ENCODE assay signal across 8 cellular contexts in the genomic region with DNA sequence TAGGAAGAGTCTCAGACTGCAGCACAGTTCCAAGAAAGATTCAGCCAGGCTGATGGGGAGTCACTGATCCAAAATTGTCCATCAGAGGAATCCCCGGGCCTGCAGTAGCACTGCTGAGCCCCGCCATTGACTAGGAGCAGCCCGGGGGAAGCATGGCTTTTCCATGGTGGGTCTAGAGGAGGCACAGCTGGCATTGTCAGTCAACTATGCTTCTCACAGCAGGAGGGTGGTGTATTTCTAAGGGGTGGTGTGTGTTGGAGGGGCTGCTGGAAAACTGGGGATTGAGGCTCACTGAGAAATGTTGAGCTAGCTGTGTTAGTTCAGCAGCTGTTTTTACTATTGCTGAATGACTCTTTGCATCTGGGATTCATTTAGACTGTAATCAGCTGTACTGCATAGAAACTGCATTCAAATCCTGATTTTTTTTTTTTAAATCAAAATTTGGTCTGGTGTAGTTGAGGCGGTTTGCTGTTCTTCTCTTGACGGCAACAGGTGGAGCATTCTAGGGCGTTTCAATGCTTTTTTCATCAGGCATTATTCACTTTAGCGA.
"Had no signal": no experiment of that assay in that cellular context is flagged by ENCODE, and none has a peak within 500 bp of the region (broad histone marks: within the 10 kb centered on the region; RNA-seq: fewer than 3 reads in every experiment).

No MANE protein-coding gene starts in this region.

- H3K27ac Mint-ChIP-seq: activated CD4-positive, alpha-beta memory T cell treated with anti-CD3 and anti-CD28 coated beads for 36 hours; activated T-cell treated with anti-CD3 and anti-CD28 coated beads, Interleukin-2, amount 50 U/mL, for 72 hours had no signal

- H3K27me3 ChIP-seq: ascending aorta, esophagus muscularis mucosa, gastrocnemius medialis, tibial artery had no signal

- ATAC-seq: activated T-cell treated with anti-CD3 and anti-CD28 coated beads, Interleukin-2, amount 50 U/mL, for 72 hours; gastrocnemius medialis had no signal

- H3K27ac ChIP-seq: ascending aorta, esophagus muscularis mucosa, gastrocnemius medialis, tibial artery had no signal

- H3K9me3 Mint-ChIP-seq: activated CD4-positive, alpha-beta memory T cell treated with anti-CD3 and anti-CD28 coated beads for 36 hours had no signal

- DNase-seq: activated CD4-positive, alpha-beta memory T cell treated with anti-CD3 and anti-CD28 coated beads for 36 hours; activated CD4-positive, CD25-positive, alpha-beta regulatory T cell treated with anti-CD3 and anti-CD28 coated beads, Interleukin-2, amount 50 U/mL, for 72 hours; activated T-cell treated with anti-CD3 and anti-CD28 coated beads, Interleukin-2, amount 50 U/mL, for 72 hours; gastrocnemius medialis; kidney glomerular epithelial cell; tibial artery had no signal

- H3K4me3 Mint-ChIP-seq: activated CD4-positive, alpha-beta memory T cell treated with anti-CD3 and anti-CD28 coated beads for 36 hours; activated T-cell treated with anti-CD3 and anti-CD28 coated beads, Interleukin-2, amount 50 U/mL, for 72 hours had no signal

- H3K9me3 ChIP-seq: ascending aorta, esophagus muscularis mucosa, gastrocnemius medialis, tibial artery had no signal

- H3K27me3 Mint-ChIP-seq: activated CD4-positive, alpha-beta memory T cell treated with anti-CD3 and anti-CD28 coated beads for 36 hours had no signal

- H3K4me3 ChIP-seq: ascending aorta, esophagus muscularis mucosa, gastrocnemius medialis, tibial artery had no signal
